Comparison of ENCODE assay signal across 21 cellular contexts in the genomic region with DNA sequence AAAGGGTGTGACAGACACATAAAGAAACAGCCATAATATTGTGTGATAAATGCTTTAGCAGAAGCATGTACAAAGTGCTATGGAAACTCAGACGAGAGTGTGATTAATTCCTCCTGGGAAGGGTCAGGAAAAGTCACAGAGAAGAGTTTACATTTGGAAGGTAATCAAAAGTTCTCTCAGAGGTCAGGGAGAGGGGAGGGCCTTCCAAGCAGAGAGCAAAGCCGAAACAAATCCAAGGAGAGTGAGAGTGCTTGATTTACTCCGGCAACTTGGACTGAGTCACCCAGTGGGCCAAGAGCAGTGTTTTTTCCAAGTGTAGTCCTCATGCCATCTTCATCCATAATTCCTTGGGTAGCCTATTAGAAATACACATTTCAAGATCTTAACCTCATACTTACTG.
DNase-seq lines count a peak whose midpoint lies in the region; ATAC-seq and TF ChIP-seq lines count a peak whose summit lies in the region.
"Had no signal": no experiment of that assay in that cellular context is flagged by ENCODE, and none has a peak within 500 bp of the region (broad histone marks: within the 10 kb centered on the region; RNA-seq: fewer than 3 reads in every experiment).

No MANE protein-coding gene starts in this region.

- no peak overlapping the region for H3K4me3 Mint-ChIP-seq in stimulated activated memory B cell treated with anti-CD40 and anti-IgM and Interleukin-4, amounts not matched to agents 10 μg/mL and 1 μg/mL and 100 μg/mL, for 72 hours

- WGBS in psoas muscle, 3 donors = 10 to 17% (median 14%) methylated on average over 3 of the region's 3 CpGs

- H3K27ac ChIP-seq in psoas muscle = peak overlapping the region; percentile 2
- H3K27ac ChIP-seq: RWPE1 had no signal

- H3K27ac Mint-ChIP-seq in stimulated activated memory B cell treated with anti-CD40 and anti-IgM and Interleukin-4, amounts not matched to agents 10 μg/mL and 1 μg/mL and 100 μg/mL, for 72 hours = no peak overlapping the region

- intact Hi-C loops in psoas muscle (cut with DNase I) = no loop called here

- H3K27me3 Mint-ChIP-seq in stimulated activated memory B cell treated with anti-CD40 and anti-IgM and Interleukin-4, amounts not matched to agents 10 μg/mL and 1 μg/mL and 100 μg/mL, for 72 hours = no peaks in the 10 kb centered on the region

- DNase-seq in EH (ENCODE audit: low read depth) (peak; percentile 73), MG63 (peak; percentile 1), fibroblast of peridontal ligament (ENCODE audit: extremely low read depth) (peak; percentile 20), psoas muscle (no peak)
- DNase-seq: 8988T, ACHN, Calu3, DMS153, KBM-7, MM.1S, NCI-H2029, NCI-H446 treated with DMSO at 0.1 percent for 48 hours, NCI-H526, NCI-H82, SHP77 had no signal

- H3K4me1 ChIP-seq in psoas muscle = peaks cover 7% of the 10 kb centered on the region

- H3K27me3 ChIP-seq in MG63 (no peaks in the 10 kb centered on the region), psoas muscle (ENCODE audit: insufficient read depth in 3 of 3, low read length in 2 of 3) (no peaks in the 10 kb centered on the region)

- ATAC-seq in psoas muscle = no peak
- ATAC-seq in GM18520 (IDR thresholded peaks at IDR 0.05; ENCODE audit: unreplicated experiment) = no peak
- no peak for ATAC-seq in stimulated activated memory B cell treated with anti-CD40 and anti-IgM and Interleukin-4, amounts not matched to agents 10 μg/mL and 1 μg/mL and 100 μg/mL, for 72 hours
- ATAC-seq in HG02885 (IDR thresholded peaks at IDR 0.05; ENCODE audit: poor library complexity, unreplicated experiment) = no peak
- ATAC-seq: GM12878, Panc1 had no signal

- peaks cover 7% of the 10 kb centered on the region for H3K4me1 Mint-ChIP-seq in stimulated activated memory B cell treated with anti-CD40 and anti-IgM and Interleukin-4, amounts not matched to agents 10 μg/mL and 1 μg/mL and 100 μg/mL, for 72 hours

- H3K9me3 Mint-ChIP-seq in stimulated activated memory B cell treated with anti-CD40 and anti-IgM and Interleukin-4, amounts not matched to agents 10 μg/mL and 1 μg/mL and 100 μg/mL, for 72 hours = peaks cover 5% of the 10 kb centered on the region

- H3K36me3 Mint-ChIP-seq in stimulated activated memory B cell treated with anti-CD40 and anti-IgM and Interleukin-4, amounts not matched to agents 10 μg/mL and 1 μg/mL and 100 μg/mL, for 72 hours = no peaks in the 10 kb centered on the region

- H3K36me3 ChIP-seq in MG63 (no peaks in the 10 kb centered on the region), psoas muscle (ENCODE audit: insufficient read depth in 1 of 2, low read depth in 1 of 2) (no peaks in the 10 kb centered on the region)

- TF ChIP-seq CTCF in psoas muscle (IDR thresholded peaks at IDR 0.05) = no peak

- H3K9me3 ChIP-seq in MG63 (no peaks in the 10 kb centered on the region), psoas muscle (no peaks in the 10 kb centered on the region)

- H3K4me3 ChIP-seq in MG63 (no peak overlapping the region), psoas muscle (no peak overlapping the region)
- H3K4me3 ChIP-seq: GM12878 had no signal

Comparison
In these comparisons a context has a peak if more than half of its experiments do, and no peak if none do; other contexts are left out.
1. DNase-seq: peak in EH (single experiment), MG63 (single experiment) and fibroblast of peridontal ligament (single experiment); none in psoas muscle (0 of 2).